7 cellular contexts compared by ENCODE assay signal in genomic region chr15:76338555-76339301, GRCh38. TPM values are rescaled to one million over a fixed set of nuclear protein-coding genes. Genes with fewer than 3 reads are reported as not detected.
DNase-seq lines count a peak whose midpoint lies in the region; TF ChIP-seq lines count a peak whose summit lies in the region.

No MANE protein-coding gene starts in this region.

- TF ChIP-seq CTCF in coronary artery (IDR thresholded peaks at IDR 0.05), result no peak
- TF ChIP-seq CTCF in osteocyte (IDR thresholded peaks at IDR 0.05), result no peak

- no peak overlapping the region for H3K27ac Mint-ChIP-seq in osteocyte (ENCODE audit: unreplicated experiment)

- H3K4me3 Mint-ChIP-seq in osteocyte (ENCODE audit: unreplicated experiment), result no peak overlapping the region

- peaks cover 50% of the 10 kb centered on the region for H3K4me1 Mint-ChIP-seq in osteocyte (ENCODE audit: unreplicated experiment)

- H3K27me3 Mint-ChIP-seq in osteocyte (ENCODE audit: unreplicated experiment), result peaks cover 79% of the 10 kb centered on the region

- no peak overlapping the region for H3K9ac ChIP-seq in HUES6 (ENCODE audit: low read length)

- peaks cover 100% of the 10 kb centered on the region for H3K27me3 ChIP-seq in HUES6 (ENCODE audit: control insufficient read depth, insufficient read depth, low read length)

- H3K9me3 Mint-ChIP-seq in osteocyte (ENCODE audit: unreplicated experiment), result no peaks in the 10 kb centered on the region

- peak overlapping the region; percentile 59 for H3K4me3 ChIP-seq in HUES6 (ENCODE audit: low read depth, low read length)
- H3K4me3 ChIP-seq in coronary artery, result peak overlapping the region; percentile 47

- H3K9me3 ChIP-seq in HUES6 (ENCODE audit: control insufficient read depth, insufficient read depth, low read depth, low read length), result no peaks in the 10 kb centered on the region

- H3K4me1 ChIP-seq in HUES6 (ENCODE audit: control insufficient read depth, insufficient read depth, low read length), result peaks cover 47% of the 10 kb centered on the region

- DNase-seq in ELR (ENCODE audit: low read depth) (peak; percentile 43), coronary artery (ENCODE audit: low spot score) (no peak), osteocyte (ENCODE audit: extremely low spot score, unreplicated experiment) (peak; percentile 49), substantia nigra (lab: John Stamatoyannopoulos, UW) (no peak), NCI-H1417 treated with DMSO at 0.1 percent for 48 hours (lab: John Stamatoyannopoulos, UW) (no peak), NCI-H1092 treated with DMSO at 0.1 percent for 48 hours (lab: John Stamatoyannopoulos, UW) (no peak)

- H3K27ac ChIP-seq in HUES6 (ENCODE audit: low read depth, low read length) (no peak overlapping the region), coronary artery (no peak overlapping the region), substantia nigra (ENCODE audit: low read depth, low read length, poor library complexity, severe bottlenecking) (no peak overlapping the region)

- H3K36me3 ChIP-seq in HUES6 (ENCODE audit: control insufficient read depth, insufficient read depth, low read length), result no peaks in the 10 kb centered on the region

- H3K36me3 Mint-ChIP-seq in osteocyte (ENCODE audit: unreplicated experiment), result no peaks in the 10 kb centered on the region

RNA-seq across cellular contexts. Expression of gene ISL2, which starts 2.2 kb away (rescaled TPM):
- total RNA-seq in osteocyte, result not detected in 2 replicates

RNA-seq across cellular contexts. Expression of gene ETFA, which starts 27.5 kb away (rescaled TPM):
- total RNA-seq in osteocyte, result 98.2 and 102 TPM in 2 replicates

Comparison
In these comparisons a context has a peak if more than half of its experiments do, and no peak if none do; other contexts are left out.
1. DNase-seq: peak in ELR (single experiment) and osteocyte (single experiment); none in coronary artery (single experiment), substantia nigra (0 of 49), NCI-H1417 treated with DMSO at 0.1 percent for 48 hours (single experiment) and NCI-H1092 treated with DMSO at 0.1 percent for 48 hours (single experiment).